22 cellular contexts compared by ENCODE assay signal in the genomic region with DNA sequence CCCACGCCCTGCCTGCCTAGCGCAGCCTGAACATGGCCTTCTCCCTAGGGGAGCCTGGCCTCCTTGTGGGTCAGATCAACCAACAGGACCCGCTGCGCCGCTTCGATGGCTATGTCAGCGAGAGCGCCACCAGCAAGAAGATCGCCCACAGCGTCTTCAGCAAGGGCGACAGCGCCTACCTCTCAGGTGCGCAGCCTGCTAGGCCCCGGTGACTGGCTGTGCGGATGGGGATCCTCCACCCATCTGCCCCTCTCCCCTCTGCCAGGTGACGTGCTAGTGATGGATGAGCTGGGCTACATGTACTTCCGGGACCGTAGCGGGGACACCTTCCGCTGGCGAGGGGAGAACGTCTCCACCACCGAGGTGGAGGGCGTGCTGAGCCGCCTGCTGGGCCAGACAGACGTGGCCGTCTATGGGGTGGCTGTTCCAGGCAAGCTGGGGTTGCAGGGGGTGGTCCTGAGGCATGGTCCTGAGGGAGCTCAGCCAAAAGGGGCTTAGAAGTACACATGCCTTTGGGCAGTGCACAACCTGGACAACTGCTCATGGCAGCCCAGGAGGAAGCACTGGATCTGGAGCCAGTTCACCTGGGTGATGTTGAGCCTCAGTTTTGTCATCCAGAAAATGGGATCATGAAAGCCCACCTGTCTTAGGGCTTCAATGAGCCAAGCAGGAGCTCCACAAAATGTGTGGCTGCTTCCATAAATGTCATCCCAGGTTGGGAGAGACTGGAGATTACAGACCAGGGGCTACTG. TPM values are rescaled to one million over a fixed set of nuclear protein-coding genes. Genes with fewer than 3 reads are reported as not detected.
DNase-seq lines count a peak whose midpoint lies in the region; ATAC-seq, FAIRE-seq and TF ChIP-seq lines count a peak whose summit lies in the region.
"Had no signal": no experiment of that assay in that cellular context is flagged by ENCODE, and none has a peak within 500 bp of the region (broad histone marks: within the 10 kb centered on the region; RNA-seq: fewer than 3 reads in every experiment).

No MANE protein-coding gene starts in this region.

- no peak for ATAC-seq in HG02870 (IDR thresholded peaks at IDR 0.05; ENCODE audit: unreplicated experiment)
- ATAC-seq: T-helper 17 cell had no signal

- no peak for TF ChIP-seq EP300 in tibial nerve (IDR thresholded peaks at IDR 0.05)

- WGBS in mesodermal cell (ENCODE audit: insufficient coverage in 2 of 2), 2 experiments: 94% methylated on average over 25 of the region's 27 CpGs
- 90 to 94% methylated on average over 23 to 24 of the region's 27 CpGs for WGBS in tibial nerve, 2 donors

- H3K27me3 Mint-ChIP-seq in MCF 10A (ENCODE audit: insufficient read depth, unreplicated experiment): no peaks in the 10 kb centered on the region
- H3K27me3 Mint-ChIP-seq: activated B cell treated with CpG ODN at 0.5 μM for 24 hours, T-helper 17 cell had no signal

- H3K4me1 ChIP-seq in breast epithelium (no peaks in the 10 kb centered on the region), adipocyte (ENCODE audit: control insufficient read depth, insufficient read depth, low read length) (peaks cover 32% of the 10 kb centered on the region), mesodermal cell (ENCODE audit: control insufficient read depth, insufficient read depth, low read length, poor library complexity, severe bottlenecking) (peaks cover 6% of the 10 kb centered on the region), tibial nerve (peaks cover 0 to 59% (median 13%) of the 10 kb centered on the region in 4 donors)
- H3K4me1 ChIP-seq: neural progenitor cell had no signal

- CTCF ChIA-PET in MCF 10A (lab: Yijun Ruan, JAX): interaction anchor here (0.6 to 1.8 kb wide), 3 partner anchors 9 to 444 kb away, joined by 3 to 6 read pairs (median 4); a partner anchor contains a TSS

- no peak overlapping the region for H3K4me3 ChIP-seq in breast epithelium
- H3K4me3 ChIP-seq in adipocyte (ENCODE audit: low read length): no peak overlapping the region
- H3K4me3 ChIP-seq in mesodermal cell (ENCODE audit: extremely low read depth, insufficient read depth, low read length, poor library complexity, severe bottlenecking): no peak overlapping the region
- no peak overlapping the region for H3K4me3 ChIP-seq in tibial nerve
- H3K4me3 ChIP-seq: neural progenitor cell, transverse colon had no signal

- no peaks in the 10 kb centered on the region for H3K9me3 Mint-ChIP-seq in MCF 10A (ENCODE audit: unreplicated experiment)
- H3K9me3 Mint-ChIP-seq: activated B cell treated with CpG ODN at 0.5 μM for 24 hours, immature natural killer cell, neural progenitor cell had no signal

- TF ChIP-seq POLR2A in breast epithelium (IDR thresholded peaks at IDR 0.05) (no peak), tibial nerve (IDR thresholded peaks at IDR 0.05) (no peak)

- no peaks in the 10 kb centered on the region for H3K9me3 ChIP-seq in breast epithelium
- H3K9me3 ChIP-seq in adipocyte (ENCODE audit: control insufficient read depth, low read length): no peaks in the 10 kb centered on the region
- H3K9me3 ChIP-seq in mesodermal cell (ENCODE audit: control insufficient read depth, low read length): no peaks in the 10 kb centered on the region
- no peaks in the 10 kb centered on the region for H3K9me3 ChIP-seq in tibial nerve
- H3K9me3 ChIP-seq: transverse colon had no signal

- intact Hi-C loops in breast epithelium (cut with DNase I; ENCODE audit: low total_unique reads) (no loop called here), MCF 10A (cut with micrococcal nuclease) (loop anchor here (5.0 kb wide), 1 partner anchor 357 kb away; a partner anchor contains a TSS)

- peaks cover 15% of the 10 kb centered on the region for H3K4me1 Mint-ChIP-seq in MCF 10A (ENCODE audit: insufficient read depth, unreplicated experiment)

- POLR2A ChIA-PET in MCF 10A (lab: Yijun Ruan, JAX): interaction anchor here (1.1 to 1.3 kb wide), 2 partner anchors 8 to 360 kb away, joined by 3 to 4 read pairs; no protein-coding TSS in a partner anchor

- no peak for FAIRE-seq in D721Med (lab: Jason Lieb, UNC)
- FAIRE-seq: colon had no signal

- H3K27ac Mint-ChIP-seq in MCF 10A (ENCODE audit: low read depth, unreplicated experiment): no peak overlapping the region
- H3K27ac Mint-ChIP-seq: activated B cell treated with CpG ODN at 0.5 μM for 24 hours had no signal

- TF ChIP-seq CTCF in breast epithelium (IDR thresholded peaks at IDR 0.05) (no peak), MCF 10A (IDR thresholded peaks at IDR 0.05; ENCODE audit: unreplicated experiment) (no peak), tibial nerve (IDR thresholded peaks at IDR 0.05) (no peak), D721Med (IDR thresholded peaks at IDR 0.05; ENCODE audit: insufficient read depth, missing control alignments) (no peak)

- peaks cover 36% of the 10 kb centered on the region for H3K36me3 Mint-ChIP-seq in MCF 10A (ENCODE audit: insufficient read depth, unreplicated experiment)

- H3K36me3 ChIP-seq in breast epithelium (no peaks in the 10 kb centered on the region), adipocyte (ENCODE audit: control insufficient read depth, insufficient read depth, low read length, severe bottlenecking) (peaks cover 44% of the 10 kb centered on the region), mesodermal cell (ENCODE audit: control insufficient read depth, insufficient read depth, low read length) (peaks cover 13% of the 10 kb centered on the region), tibial nerve (peaks cover 0 to 61% (median 6%) of the 10 kb centered on the region in 3 donors)
- H3K36me3 ChIP-seq: neural progenitor cell, transverse colon had no signal

- peak overlapping the region; percentile 85 to 90 for H3K27ac ChIP-seq in breast epithelium
- H3K27ac ChIP-seq in mesodermal cell (ENCODE audit: low read depth, low read length, severe bottlenecking): peak overlapping the region; percentile 12
- H3K27ac ChIP-seq in tibial nerve: peak overlapping the region in 3 of 4 donors; percentile 38 to 77 (median 60)
- H3K27ac ChIP-seq: C4-2B, neural progenitor cell had no signal

- peak overlapping the region; percentile 9 for H3K9ac ChIP-seq in adipocyte (ENCODE audit: low read length)
- H3K9ac ChIP-seq: neural progenitor cell had no signal

- H3K4me3 Mint-ChIP-seq in MCF 10A (ENCODE audit: unreplicated experiment): no peak overlapping the region
- H3K4me3 Mint-ChIP-seq: activated B cell treated with CpG ODN at 0.5 μM for 24 hours, T-helper 17 cell had no signal

- H3K27me3 ChIP-seq in breast epithelium (no peaks in the 10 kb centered on the region), adipocyte (replicated peaks; ENCODE audit: control insufficient read depth, insufficient read depth, low read length) (no peaks in the 10 kb centered on the region), tibial nerve (no peaks in the 10 kb centered on the region)
- H3K27me3 ChIP-seq: neural progenitor cell, transverse colon had no signal

- no peak for DNase-seq in breast epithelium (ENCODE audit: low spot score in 2 of 2)
- no peak for DNase-seq in MCF 10A (ENCODE audit: unreplicated experiment)
- no peak for DNase-seq in adipocyte (ENCODE audit: low read depth)
- no peak for DNase-seq in tibial nerve (ENCODE audit: low spot score in 2 of 2)
- no peak for DNase-seq in D721Med (ENCODE audit: insufficient read length, low spot score)
- DNase-seq in activated naive CD4-positive, alpha-beta T cell (lab: John Stamatoyannopoulos, UW): no peak
- DNase-seq: 8988T; activated B cell treated with CpG ODN at 0.5 μM for 24 hours; immature natural killer cell; NCI-H146; NCI-H345; stimulated activated CD4-positive, alpha-beta T cell treated with anti-CD3 and anti-CD28 coated beads, Interleukin-4, amount 100 ng/mL, for 4 hours; T-helper 17 cell; transverse colon had no signal

- BruUV-seq in MCF 10A (replicated peaks; lab: Mats Ljungman, UMichigan): no TSS peak

RNA-seq across cellular contexts. Expression of a gene that starts 10.8 kb away (rescaled TPM):
- total RNA-seq in breast epithelium (10 to 100 TPM; 62.2 to 89.8 (median 72.4) TPM), MCF 10A (2022) (115 and 143 TPM in 2 replicates), tibial nerve (10 to 100 TPM; 82.2 to 96.7 (median 92.2) TPM)
- polyA plus RNA-seq in mesodermal cell (2013, experiment 1 of 2): 84.5 TPM
- polyA plus RNA-seq in mesodermal cell (2013, experiment 2 of 2): 68.6 TPM

RNA-seq across cellular contexts. Expression of a gene that starts 30.3 kb away (rescaled TPM):
- total RNA-seq in breast epithelium (10 to 100 TPM; 32.4 to 35.4 (median 34.8) TPM), MCF 10A (2022) (3.4 and 5.0 TPM in 2 replicates), tibial nerve (10 to 100 TPM; 30.6 to 69.3 (median 55.9) TPM)
- polyA plus RNA-seq in mesodermal cell (2013, experiment 1 of 2): 17.0 TPM
- 12.7 TPM for polyA plus RNA-seq in mesodermal cell (2013, experiment 2 of 2)

RNA-seq across cellular contexts. Expression of a gene that starts 39.9 kb away (rescaled TPM):
- total RNA-seq in breast epithelium: under 1 TPM in 1 of 3 donors, not detected in 2; 0.64 TPM
- total RNA-seq in MCF 10A (2022): not detected in 2 replicates
- not detected for polyA plus RNA-seq in mesodermal cell (2013, experiment 1 of 2)
- not detected for polyA plus RNA-seq in mesodermal cell (2013, experiment 2 of 2)
- total RNA-seq in tibial nerve: under 1 TPM in 1 of 4 donors, not detected in 3; 0.44 TPM
- total RNA-seq: activated B cell treated with CpG ODN at 0.5 μM for 24 hours; activated CD8-positive, alpha-beta memory T cell treated with anti-CD3 and anti-CD28 coated beads for 36 hours; sciatic nerve; T-helper 17 cell; transverse colon had no signal
- polyA plus RNA-seq: immature natural killer cell had no signal

RNA-seq across cellular contexts. Expression of a gene that starts 52.2 kb away (rescaled TPM):
- total RNA-seq in breast epithelium: under 1 TPM; 0.33 to 0.73 (median 0.64) TPM
- not detected in 2 replicates for total RNA-seq in MCF 10A (2022)
- 1.7 TPM for polyA plus RNA-seq in mesodermal cell (2013, experiment 1 of 2)
- 2.0 TPM for polyA plus RNA-seq in mesodermal cell (2013, experiment 2 of 2)
- 1 to 10 TPM in 1 of 4 donors, under 1 TPM in 2, not detected in 1; 0.21 to 2.0 (median 0.30) TPM for total RNA-seq in tibial nerve
- total RNA-seq: activated B cell treated with CpG ODN at 0.5 μM for 24 hours; activated CD8-positive, alpha-beta memory T cell treated with anti-CD3 and anti-CD28 coated beads for 36 hours; mesenteric fat pad; T-helper 17 cell had no signal

RNA-seq across cellular contexts. Expression of a gene that starts 54.8 kb away (rescaled TPM):
- total RNA-seq in breast epithelium: 10 to 100 TPM; 45.1 to 99.9 (median 57.0) TPM
- 103 and 107 TPM in 2 replicates for total RNA-seq in MCF 10A (2022)
- 109 TPM for polyA plus RNA-seq in mesodermal cell (2013, experiment 1 of 2)
- polyA plus RNA-seq in mesodermal cell (2013, experiment 2 of 2): 89.5 TPM
- 100 to 1,000 TPM in 1 of 4 donors, 10 to 100 TPM in 3; 74.5 to 141 (median 88.2) TPM for total RNA-seq in tibial nerve

Comparison
In these comparisons a context has a peak if more than half of its experiments do, and no peak if none do; other contexts are left out.
1. H3K27ac ChIP-seq: peak in every context shown above with its lines; median percentile 88 in breast epithelium; 60 in tibial nerve; 12 in mesodermal cell.